21 cellular contexts compared by ENCODE assay signal in the genomic region with DNA sequence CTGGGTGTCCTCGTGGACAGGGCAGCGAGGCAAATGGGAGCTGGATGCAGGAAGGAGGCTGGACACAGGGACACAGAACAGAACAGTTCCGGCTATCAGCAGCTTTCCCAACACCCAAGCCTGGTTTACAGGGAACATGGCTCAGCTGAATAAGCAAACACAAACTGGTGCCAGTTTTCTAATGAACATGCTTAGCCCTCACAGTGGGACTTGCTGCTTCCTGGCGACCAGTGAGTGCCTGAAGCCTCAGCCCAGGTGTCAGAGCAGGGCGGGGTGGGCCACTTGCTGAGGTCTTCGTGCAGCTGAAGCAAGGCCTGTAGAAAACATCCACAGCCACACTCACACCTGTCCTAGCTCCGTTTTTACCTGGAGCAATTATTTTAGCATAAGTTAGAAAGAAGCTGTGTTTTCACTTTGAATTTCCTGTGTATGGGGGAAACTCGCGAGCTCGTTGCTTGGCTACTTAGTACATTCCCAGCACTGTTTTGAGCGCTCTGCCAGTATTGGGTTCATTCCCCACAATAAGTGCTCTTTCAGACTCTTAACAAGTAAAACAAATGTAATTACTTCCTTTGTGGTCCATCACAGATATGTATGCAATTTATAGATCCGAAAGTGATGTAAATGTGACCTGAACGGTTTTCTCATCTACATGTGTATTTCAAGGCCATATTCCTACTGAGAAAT.
DNase-seq lines count a peak whose midpoint lies in the region; FAIRE-seq and TF ChIP-seq lines count a peak whose summit lies in the region.
"Had no signal": no experiment of that assay in that cellular context is flagged by ENCODE, and none has a peak within 500 bp of the region (broad histone marks: within the 10 kb centered on the region; RNA-seq: fewer than 3 reads in every experiment).

No MANE protein-coding gene starts in this region.

- no peaks in the 10 kb centered on the region for H3K9me3 ChIP-seq in prostate gland
- H3K9me3 ChIP-seq: BE2C had no signal

- 80% methylated on average over 13 of the region's 13 CpGs for WGBS in prostate gland

- H3K27ac ChIP-seq in prostate gland, result no peak overlapping the region
- H3K27ac ChIP-seq: HL-60, KMS-11, PC-9, RWPE1 had no signal

- no peak overlapping the region for H3K4me3 ChIP-seq in prostate gland
- H3K4me3 ChIP-seq: PC-9 had no signal

- H3K4me1 ChIP-seq in prostate gland (replicated peaks), result no peaks in the 10 kb centered on the region
- H3K4me1 ChIP-seq: BE2C had no signal

- FAIRE-seq in islet of Langerhans (lab: Jason Lieb, UNC), result peak; percentile 94

- H3K27me3 ChIP-seq in prostate gland (replicated peaks; ENCODE audit: insufficient read depth), result no peaks in the 10 kb centered on the region

- intact Hi-C loops in prostate gland (cut with DNase I), result no loop called here

- DNase-seq in NCI-H1105 (lab: John Stamatoyannopoulos, UW), result peak; percentile 6
- no peak for DNase-seq in NCI-H1105 treated with DMSO at 0.1 percent for 48 hours (lab: John Stamatoyannopoulos, UW)
- peak; percentile 24 for DNase-seq in NCI-H1417 treated with DMSO at 0.1 percent for 48 hours (lab: John Stamatoyannopoulos, UW)
- peak; percentile 21 for DNase-seq in prostate gland (ENCODE audit: low spot score)
- no peak for DNase-seq in epidermal melanocyte (ENCODE audit: insufficient read length, low spot score)
- no peak for DNase-seq in NCI-H446 (lab: John Stamatoyannopoulos, UW)
- DNase-seq in midbrain (lab: John Stamatoyannopoulos, UW), result no peak
- DNase-seq: 8988T; BE2C; CD8-positive, alpha-beta T cell; DND-41; H9; NCI-H1694 treated with DMSO at 0.1 percent for 48 hours; NCI-H510A; PC-9; SIG-M5; T-helper 1 cell had no signal

- H3K36me3 ChIP-seq in prostate gland, result no peaks in the 10 kb centered on the region
- H3K36me3 ChIP-seq: BE2C had no signal

- no peak for TF ChIP-seq POLR2A in prostate gland (IDR thresholded peaks at IDR 0.05)

- TF ChIP-seq CTCF in prostate gland (IDR thresholded peaks at IDR 0.05), result no peak

Comparison
In these comparisons a context has a peak if more than half of its experiments do, and no peak if none do; other contexts are left out.
1. DNase-seq: peak in NCI-H1105 (single experiment), NCI-H1417 treated with DMSO at 0.1 percent for 48 hours (single experiment) and prostate gland (single experiment); none in NCI-H1105 treated with DMSO at 0.1 percent for 48 hours (single experiment), epidermal melanocyte (single experiment), NCI-H446 (0 of 2) and midbrain (single experiment).